In the genomic region with DNA sequence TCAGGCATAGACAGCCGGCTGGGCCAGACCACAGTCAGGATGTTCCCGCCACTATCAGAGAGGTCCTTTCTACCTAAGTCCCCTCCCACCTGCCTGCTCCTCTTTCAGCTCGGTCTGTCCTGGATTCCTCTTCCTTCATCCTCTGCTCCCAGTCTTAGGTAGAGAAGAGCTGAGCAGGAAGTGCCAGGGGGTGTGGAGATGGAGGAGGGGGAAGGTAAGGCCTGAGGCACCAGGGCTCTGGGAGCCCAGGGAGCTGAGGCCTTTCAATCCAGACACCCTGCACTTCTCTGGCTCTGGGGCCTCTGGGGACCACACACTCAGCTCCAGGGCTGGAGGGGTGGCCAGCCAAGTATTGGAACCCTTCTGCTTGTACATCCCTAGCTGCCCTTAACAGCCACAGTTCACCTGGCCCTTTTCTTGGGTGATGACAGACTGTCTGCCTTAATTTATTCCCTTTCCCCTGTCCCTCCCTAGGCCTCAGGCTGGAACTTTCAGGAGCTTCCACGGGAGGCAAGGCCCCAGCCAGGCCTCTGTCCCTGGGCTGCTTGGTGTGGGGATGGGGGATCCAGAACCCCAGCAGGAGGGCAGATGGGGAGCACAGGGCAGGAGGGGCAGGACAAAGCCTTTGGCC, we compare ENCODE assay signal across 11 cellular contexts. TPM values are rescaled to one million over a fixed set of nuclear protein-coding genes. Genes with fewer than 3 reads are reported as not detected.
DNase-seq lines count a peak whose midpoint lies in the region; ATAC-seq and TF ChIP-seq lines count a peak whose summit lies in the region.
"Had no signal": no experiment of that assay in that cellular context is flagged by ENCODE, and none has a peak within 500 bp of the region (broad histone marks: within the 10 kb centered on the region; RNA-seq: fewer than 3 reads in every experiment).

No MANE protein-coding gene starts in this region.

- H3K27ac ChIP-seq in dorsolateral prefrontal cortex, result peak overlapping the region in 46 of 59 donors; percentile 8 to 80 (median 63)
- peak overlapping the region; percentile 62 for H3K27ac ChIP-seq in naive thymus-derived CD4-positive, alpha-beta T cell (ENCODE audit: low read depth, low read length)
- H3K27ac ChIP-seq in Karpas-422 (ENCODE audit: low read length), result no peak overlapping the region

- no peaks in the 10 kb centered on the region for H3K9me2 ChIP-seq in Karpas-422 (replicated peaks; ENCODE audit: insufficient read depth, low read length)

- TF ChIP-seq CTCF in dorsolateral prefrontal cortex (IDR thresholded peaks at IDR 0.05 in 54 of 56, conservative IDR thresholded peaks at IDR 0.05 in 2 of 56; ENCODE audit: low read depth in 1 of 56, partially characterized antibody in 56 of 56), result no peak

- no peak overlapping the region for H3K4me3 Mint-ChIP-seq in stimulated activated naive CD8-positive, alpha-beta T cell treated with anti-CD3 and anti-CD28 coated beads, Interleukin-15, Interleukin-2, amounts not matched to agents 100 ng/mL and 50 ng/mL, for 24 hours
- peak overlapping the region in 3 of 10 donors; percentile 3 to 38 (median 12) for H3K4me3 Mint-ChIP-seq in naive thymus-derived CD4-positive, alpha-beta T cell

- no peaks in the 10 kb centered on the region for H4K20me1 ChIP-seq in Karpas-422 (ENCODE audit: insufficient read depth, low read depth, low read length)

- no peaks in the 10 kb centered on the region for H3K79me2 ChIP-seq in Karpas-422 (ENCODE audit: low read length)

- peak overlapping the region; percentile 18 for H3K27ac Mint-ChIP-seq in stimulated activated naive CD8-positive, alpha-beta T cell treated with anti-CD3 and anti-CD28 coated beads, Interleukin-15, Interleukin-2, amounts not matched to agents 100 ng/mL and 50 ng/mL, for 24 hours
- H3K27ac Mint-ChIP-seq in naive thymus-derived CD4-positive, alpha-beta T cell, result peak overlapping the region; percentile 89 to 97 (median 96)

- peaks cover 42 to 92% of the 10 kb centered on the region in 2 donors for H3K4me1 ChIP-seq in naive thymus-derived CD4-positive, alpha-beta T cell (ENCODE audit: control insufficient read depth in 2 of 2, insufficient read depth in 2 of 2, low read length in 2 of 2)
- H3K4me1 ChIP-seq in Karpas-422 (ENCODE audit: low read length), result peaks cover 25% of the 10 kb centered on the region

- H3K9me3 ChIP-seq in naive thymus-derived CD4-positive, alpha-beta T cell (ENCODE audit: control insufficient read depth in 2 of 3, low read length in 3 of 3), result no peaks in the 10 kb centered on the region
- no peaks in the 10 kb centered on the region for H3K9me3 ChIP-seq in Karpas-422 (ENCODE audit: low read length)

- no peaks in the 10 kb centered on the region for H3K27me3 Mint-ChIP-seq in stimulated activated naive CD8-positive, alpha-beta T cell treated with anti-CD3 and anti-CD28 coated beads, Interleukin-15, Interleukin-2, amounts not matched to agents 100 ng/mL and 50 ng/mL, for 24 hours
- no peaks in the 10 kb centered on the region for H3K27me3 Mint-ChIP-seq in naive thymus-derived CD4-positive, alpha-beta T cell

- no peak overlapping the region for H3K9ac ChIP-seq in Karpas-422 (ENCODE audit: low read length)

- no peak overlapping the region for H2AFZ ChIP-seq in Karpas-422 (ENCODE audit: low read length)

- peaks cover 91% of the 10 kb centered on the region for H3K4me1 Mint-ChIP-seq in stimulated activated naive CD8-positive, alpha-beta T cell treated with anti-CD3 and anti-CD28 coated beads, Interleukin-15, Interleukin-2, amounts not matched to agents 100 ng/mL and 50 ng/mL, for 24 hours (ENCODE audit: low read depth)
- peaks cover 40 to 89% (median 87%) of the 10 kb centered on the region in 7 donors for H3K4me1 Mint-ChIP-seq in naive thymus-derived CD4-positive, alpha-beta T cell

- CTCF ChIA-PET in naive thymus-derived CD4-positive, alpha-beta T cell (lab: Charles Lee), result interaction anchor here (0.6 to 3.1 kb wide), 5 partner anchors 9 to 57 kb away, joined by 3 to 11 read pairs (median 4); a partner anchor contains a TSS

- intact Hi-C loops in dorsolateral prefrontal cortex (cut with DNase I), result no loop called here
- intact Hi-C loops in naive thymus-derived CD4-positive, alpha-beta T cell (cut with micrococcal nuclease), result loop anchor here in 1 of 2 donors (1.0 kb wide), 1 partner anchor 9 kb away; no protein-coding TSS in a partner anchor

- no peak overlapping the region for H3K4me2 ChIP-seq in Karpas-422 (ENCODE audit: low read depth, low read length, poor library complexity, severe bottlenecking)

- ATAC-seq in stimulated activated naive CD8-positive, alpha-beta T cell treated with anti-CD3 and anti-CD28 coated beads, Interleukin-15, Interleukin-2, amounts not matched to agents 100 U/mL and 50 U/mL, for 24 hours, result no peak
- no peak for ATAC-seq in naive thymus-derived CD4-positive, alpha-beta T cell
- no peak for ATAC-seq in HG02798 (IDR thresholded peaks at IDR 0.05; ENCODE audit: poor library complexity, unreplicated experiment)

- H3K9me3 Mint-ChIP-seq in stimulated activated naive CD8-positive, alpha-beta T cell treated with anti-CD3 and anti-CD28 coated beads, Interleukin-15, Interleukin-2, amounts not matched to agents 100 ng/mL and 50 ng/mL, for 24 hours, result no peaks in the 10 kb centered on the region
- H3K9me3 Mint-ChIP-seq in naive thymus-derived CD4-positive, alpha-beta T cell, result peaks cover 0 to 10% (median 0%) of the 10 kb centered on the region in 11 donors

- H3K36me3 Mint-ChIP-seq in stimulated activated naive CD8-positive, alpha-beta T cell treated with anti-CD3 and anti-CD28 coated beads, Interleukin-15, Interleukin-2, amounts not matched to agents 100 ng/mL and 50 ng/mL, for 24 hours (ENCODE audit: low read depth), result peaks cover 5% of the 10 kb centered on the region
- H3K36me3 Mint-ChIP-seq in naive thymus-derived CD4-positive, alpha-beta T cell, result peaks cover 0 to 14% (median 0%) of the 10 kb centered on the region in 5 donors

- H3K36me3 ChIP-seq in naive thymus-derived CD4-positive, alpha-beta T cell (ENCODE audit: control insufficient read depth in 2 of 3, insufficient read depth in 3 of 3, low read length in 3 of 3), result no peaks in the 10 kb centered on the region
- H3K36me3 ChIP-seq in Karpas-422 (ENCODE audit: insufficient read depth, low read length), result no peaks in the 10 kb centered on the region

- POLR2A ChIA-PET in naive thymus-derived CD4-positive, alpha-beta T cell (lab: Charles Lee), result interaction anchor here (0.9 to 13.1 kb wide), 14 partner anchors 9 to 87 kb away, joined by 3 to 222 read pairs (median 8); a partner anchor contains a TSS

- no peak overlapping the region for H3K4me3 ChIP-seq in dorsolateral prefrontal cortex
- no peak overlapping the region for H3K4me3 ChIP-seq in naive thymus-derived CD4-positive, alpha-beta T cell (ENCODE audit: low read length)
- H3K4me3 ChIP-seq in Karpas-422 (ENCODE audit: low read length), result no peak overlapping the region

- H3K27me3 ChIP-seq in dorsolateral prefrontal cortex (no peaks in the 10 kb centered on the region), Karpas-422 (ENCODE audit: low read length) (no peaks in the 10 kb centered on the region)
- no peaks in the 10 kb centered on the region for H3K27me3 ChIP-seq in naive thymus-derived CD4-positive, alpha-beta T cell (ENCODE audit: control insufficient read depth in 2 of 2, insufficient read depth in 2 of 2, low read length in 2 of 2)

- no peak for DNase-seq in stimulated activated naive CD8-positive, alpha-beta T cell treated with anti-CD3 and anti-CD28 coated beads, Interleukin-15, Interleukin-2, amounts not matched to agents 100 U/mL and 50 U/mL, for 24 hours
- peak in 2 of 10 donors; percentile 24 to 35 for DNase-seq in dorsolateral prefrontal cortex
- peak in 3 of 9 donors; percentile 8 to 42 (median 23) for DNase-seq in naive thymus-derived CD4-positive, alpha-beta T cell
- no peak for DNase-seq in SW 1271 (lab: John Stamatoyannopoulos, UW)
- no peak for DNase-seq in NCI-H2029 (lab: John Stamatoyannopoulos, UW)
- no peak for DNase-seq in Karpas-422
- DNase-seq: caudate nucleus; NCI-H1417; stimulated activated CD4-positive, alpha-beta T cell treated with anti-CD3 and anti-CD28 coated beads, Interleukin-1b, Interleukin-23, amount 100 ng/mL, for 48 hours had no signal

RNA-seq across cellular contexts. Expression of a gene that starts 15.6 kb away (rescaled TPM):
- 10 to 100 TPM in 39 of 120 experiments, 1 to 10 TPM in 81; 2.5 to 38.3 (median 8.3) TPM for total RNA-seq in dorsolateral prefrontal cortex
- total RNA-seq in naive thymus-derived CD4-positive, alpha-beta T cell, result 100 to 1,000 TPM; 118 to 632 (median 549) TPM
- polyA plus RNA-seq in naive thymus-derived CD4-positive, alpha-beta T cell, result 100 to 1,000 TPM; 148 to 174 TPM
- total RNA-seq in Karpas-422 (2014; rRNA removed; shearing (Covaris generic); ENCODE audit: low replicate concordance), result 4.8 and 7.3 TPM in 2 replicates
